ENCODE assay signal across 7 cellular contexts in the genomic region with DNA sequence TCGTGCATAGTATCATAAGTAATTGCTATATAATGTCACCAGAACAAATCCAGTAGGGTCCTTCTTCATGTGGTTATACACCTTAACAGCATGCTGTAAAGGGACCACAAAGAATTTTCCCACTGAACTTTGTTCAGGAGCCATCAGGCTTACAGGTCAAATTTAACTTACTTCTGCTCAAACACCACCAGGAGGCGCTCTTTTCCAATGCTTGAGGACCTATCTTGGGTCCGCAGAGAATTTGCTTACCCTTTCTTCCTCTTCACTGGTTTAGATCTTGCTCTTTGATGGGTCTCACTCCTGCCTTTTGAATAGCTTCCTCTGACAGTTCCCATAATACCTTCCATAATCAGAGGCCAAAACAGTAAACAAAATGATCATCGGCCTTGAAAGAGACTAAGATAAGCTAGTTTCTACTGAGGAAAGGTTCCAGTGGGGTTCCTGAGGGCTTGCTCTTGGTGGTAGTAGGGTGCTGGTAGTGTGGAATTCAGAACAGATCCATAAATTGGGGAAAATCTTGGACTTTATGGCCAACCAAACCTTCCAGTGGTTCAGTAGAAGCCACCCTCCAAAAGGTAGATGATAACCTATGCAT. TPM values are rescaled to one million over a fixed set of nuclear protein-coding genes. Genes with fewer than 3 reads are reported as not detected.
DNase-seq lines count a peak whose midpoint lies in the region; ATAC-seq and TF ChIP-seq lines count a peak whose summit lies in the region.

No MANE protein-coding gene starts in this region.

- no peak for ATAC-seq in HG03469 (IDR thresholded peaks at IDR 0.05; ENCODE audit: unreplicated experiment)

- in situ Hi-C loops in brain microvascular endothelial cell (cut with HindIII; ENCODE audit: low pct_ligation_motif_present, low sequenced_read_pairs): no loop called here

- no peaks in the 10 kb centered on the region for H3K27me3 ChIP-seq in brain microvascular endothelial cell (replicated peaks)
- no peaks in the 10 kb centered on the region for H3K27me3 ChIP-seq in kidney epithelial cell (ENCODE audit: control insufficient read depth, insufficient read depth, low read length)

- no peaks in the 10 kb centered on the region for H3K36me3 ChIP-seq in brain microvascular endothelial cell (replicated peaks)
- no peaks in the 10 kb centered on the region for H3K36me3 ChIP-seq in kidney epithelial cell (ENCODE audit: control insufficient read depth, insufficient read depth, low read length)

- TF ChIP-seq CTCF in GM12872 (IDR thresholded peaks at IDR 0.05; ENCODE audit: insufficient read depth, low read depth, low read length) (peak; percentile 83), brain microvascular endothelial cell (IDR thresholded peaks at IDR 0.05; ENCODE audit: low read depth, low read length, missing control alignments) (peak; percentile 77), kidney epithelial cell (IDR thresholded peaks at IDR 0.05; ENCODE audit: insufficient read depth, low read length, poor library complexity, severe bottlenecking) (peak; percentile 56)

- H3K4me3 ChIP-seq in brain microvascular endothelial cell (ENCODE audit: low read depth, low read length): no peak overlapping the region
- H3K4me3 ChIP-seq in kidney epithelial cell (ENCODE audit: low read depth, low read length): no peak overlapping the region

- no peak overlapping the region for H3K27ac ChIP-seq in brain microvascular endothelial cell

- DNase-seq in NCI-H1694 treated with DMSO at 0.1 percent for 48 hours (lab: John Stamatoyannopoulos, UW): peak; percentile 46
- DNase-seq in T-helper 22 cell (ENCODE audit: low read depth): peak; percentile 23
- DNase-seq in brain microvascular endothelial cell: peak; percentile 11
- peak; percentile 1 for DNase-seq in kidney epithelial cell (ENCODE audit: low read depth)
- DNase-seq in stimulated activated CD4-positive, alpha-beta T cell treated with anti-CD3 and anti-CD28 coated beads, Interleukin-4, amount 100 ng/mL, for 24 hours: peak; percentile 70

RNA-seq across cellular contexts. Expression of gene SCGB2B2, which starts 37.4 kb away (rescaled TPM):
- 0.38 and 0.62 TPM in 2 replicates for total RNA-seq in kidney epithelial cell

RNA-seq across cellular contexts. Expression of gene ZNF302, which starts 37.9 kb away (rescaled TPM):
- 14.7 and 17.1 TPM in 2 replicates for total RNA-seq in kidney epithelial cell

Comparison
In these comparisons a context has a peak if more than half of its experiments do, and no peak if none do; other contexts are left out.
1. DNase-seq: peak in every context shown above with its lines; median percentile 70 in stimulated activated CD4-positive, alpha-beta T cell treated with anti-CD3 and anti-CD28 coated beads, Interleukin-4, amount 100 ng/mL, for 24 hours; 46 in NCI-H1694 treated with DMSO at 0.1 percent for 48 hours; 23 in T-helper 22 cell; 11 in brain microvascular endothelial cell; 1 in kidney epithelial cell.